Comparison of ENCODE assay signal across 16 cellular contexts in genomic region chr22:43118024-43118849, GRCh38.
A peak's percentile ranks its signal among the peaks of the same experiment; 100 is the strongest.
DNase-seq lines count a peak whose midpoint lies in the region; ATAC-seq and TF ChIP-seq lines count a peak whose summit lies in the region.
"Had no signal": no experiment of that assay in that cellular context is flagged by ENCODE, and none has a peak within 500 bp of the region (broad histone marks: within the 10 kb centered on the region; RNA-seq: fewer than 3 reads in every experiment).

No MANE protein-coding gene starts in this region.

- peaks cover 70% of the 10 kb centered on the region for H3K4me1 Mint-ChIP-seq in stimulated activated memory B cell treated with anti-CD40 and anti-IgM and Interleukin-4, amounts not matched to agents 10 μg/mL and 1 μg/mL and 100 μg/mL, for 72 hours

- peaks cover 63% of the 10 kb centered on the region for H3K27me3 Mint-ChIP-seq in stimulated activated memory B cell treated with anti-CD40 and anti-IgM and Interleukin-4, amounts not matched to agents 10 μg/mL and 1 μg/mL and 100 μg/mL, for 72 hours

- no peak for TF ChIP-seq CTCF in choroid plexus epithelial cell (conservative IDR thresholded peaks at IDR 0.05; ENCODE audit: low read depth, low read length)
- TF ChIP-seq CTCF in coronary artery (IDR thresholded peaks at IDR 0.05): no peak

- ATAC-seq in GM19324 (IDR thresholded peaks at IDR 0.05; ENCODE audit: low FRiP score, unreplicated experiment) (peak; percentile 9), HG03521 (IDR thresholded peaks at IDR 0.05; ENCODE audit: unreplicated experiment) (peak; percentile 3), HG02981 (IDR thresholded peaks at IDR 0.05; ENCODE audit: unreplicated experiment) (no peak)
- ATAC-seq in stimulated activated memory B cell treated with anti-CD40 and anti-IgM and Interleukin-4, amounts not matched to agents 10 μg/mL and 1 μg/mL and 100 μg/mL, for 72 hours: no peak
- ATAC-seq: CD8-positive, alpha-beta T cell; left lung; natural killer cell treated with Interleukin-12 subunit alpha and Interleukin-12 subunit beta and Interleukin-15 and Interleukin-18, amount 100 ng/mL, for 72 hours had no signal

- peak overlapping the region; percentile 6 for H3K27ac Mint-ChIP-seq in stimulated activated memory B cell treated with anti-CD40 and anti-IgM and Interleukin-4, amounts not matched to agents 10 μg/mL and 1 μg/mL and 100 μg/mL, for 72 hours
- H3K27ac Mint-ChIP-seq: CD8-positive, alpha-beta T cell; natural killer cell treated with Interleukin-12 subunit alpha and Interleukin-12 subunit beta and Interleukin-15 and Interleukin-18, amount 100 ng/mL, for 72 hours had no signal

- H3K4me3 Mint-ChIP-seq in stimulated activated memory B cell treated with anti-CD40 and anti-IgM and Interleukin-4, amounts not matched to agents 10 μg/mL and 1 μg/mL and 100 μg/mL, for 72 hours: peak overlapping the region; percentile 54
- H3K4me3 Mint-ChIP-seq: CD8-positive, alpha-beta T cell; natural killer cell treated with Interleukin-12 subunit alpha and Interleukin-12 subunit beta and Interleukin-15 and Interleukin-18, amount 100 ng/mL, for 72 hours had no signal

- no peaks in the 10 kb centered on the region for H3K9me3 Mint-ChIP-seq in stimulated activated memory B cell treated with anti-CD40 and anti-IgM and Interleukin-4, amounts not matched to agents 10 μg/mL and 1 μg/mL and 100 μg/mL, for 72 hours
- H3K9me3 Mint-ChIP-seq: CD8-positive, alpha-beta T cell; natural killer cell treated with Interleukin-12 subunit alpha and Interleukin-12 subunit beta and Interleukin-15 and Interleukin-18, amount 100 ng/mL, for 72 hours had no signal

- H3K4me3 ChIP-seq in choroid plexus epithelial cell (ENCODE audit: low read depth, low read length) (no peak overlapping the region), coronary artery (no peak overlapping the region)
- H3K4me3 ChIP-seq: left lung had no signal

- H3K36me3 Mint-ChIP-seq in stimulated activated memory B cell treated with anti-CD40 and anti-IgM and Interleukin-4, amounts not matched to agents 10 μg/mL and 1 μg/mL and 100 μg/mL, for 72 hours: no peaks in the 10 kb centered on the region
- H3K36me3 Mint-ChIP-seq: CD8-positive, alpha-beta T cell; natural killer cell treated with Interleukin-12 subunit alpha and Interleukin-12 subunit beta and Interleukin-15 and Interleukin-18, amount 100 ng/mL, for 72 hours had no signal

- DNase-seq in choroid plexus epithelial cell (ENCODE audit: low read depth) (peak; percentile 50), NCI-H345 treated with DMSO at 0.1 percent for 48 hours (lab: John Stamatoyannopoulos, UW; ENCODE audit: unreplicated experiment) (no peak), coronary artery (ENCODE audit: low spot score) (no peak)
- DNase-seq: activated CD8-positive, alpha-beta memory T cell treated with anti-CD3 and anti-CD28 coated beads for 24 hours; CD8-positive, alpha-beta T cell; hypothalamus; left lung; NCI-H2029; retina; SHP77 treated with DMSO at 0.1 percent for 48 hours; stimulated activated CD4-positive, alpha-beta T cell treated with anti-CD3 and anti-CD28 coated beads, Interleukin-1b, Interleukin-23, amount 100 ng/mL, for 48 hours had no signal

- H3K27ac ChIP-seq in coronary artery: no peak overlapping the region
- H3K27ac ChIP-seq: left lung had no signal

Comparison
In these comparisons a context has a peak if more than half of its experiments do, and no peak if none do; other contexts are left out.
1. ATAC-seq: peak in GM19324 (single experiment) and HG03521 (single experiment); none in stimulated activated memory B cell treated with anti-CD40 and anti-IgM and Interleukin-4, amounts not matched to agents 10 μg/mL and 1 μg/mL and 100 μg/mL, for 72 hours (single experiment) and HG02981 (single experiment).